9 cellular contexts compared by ENCODE assay signal in the genomic region with DNA sequence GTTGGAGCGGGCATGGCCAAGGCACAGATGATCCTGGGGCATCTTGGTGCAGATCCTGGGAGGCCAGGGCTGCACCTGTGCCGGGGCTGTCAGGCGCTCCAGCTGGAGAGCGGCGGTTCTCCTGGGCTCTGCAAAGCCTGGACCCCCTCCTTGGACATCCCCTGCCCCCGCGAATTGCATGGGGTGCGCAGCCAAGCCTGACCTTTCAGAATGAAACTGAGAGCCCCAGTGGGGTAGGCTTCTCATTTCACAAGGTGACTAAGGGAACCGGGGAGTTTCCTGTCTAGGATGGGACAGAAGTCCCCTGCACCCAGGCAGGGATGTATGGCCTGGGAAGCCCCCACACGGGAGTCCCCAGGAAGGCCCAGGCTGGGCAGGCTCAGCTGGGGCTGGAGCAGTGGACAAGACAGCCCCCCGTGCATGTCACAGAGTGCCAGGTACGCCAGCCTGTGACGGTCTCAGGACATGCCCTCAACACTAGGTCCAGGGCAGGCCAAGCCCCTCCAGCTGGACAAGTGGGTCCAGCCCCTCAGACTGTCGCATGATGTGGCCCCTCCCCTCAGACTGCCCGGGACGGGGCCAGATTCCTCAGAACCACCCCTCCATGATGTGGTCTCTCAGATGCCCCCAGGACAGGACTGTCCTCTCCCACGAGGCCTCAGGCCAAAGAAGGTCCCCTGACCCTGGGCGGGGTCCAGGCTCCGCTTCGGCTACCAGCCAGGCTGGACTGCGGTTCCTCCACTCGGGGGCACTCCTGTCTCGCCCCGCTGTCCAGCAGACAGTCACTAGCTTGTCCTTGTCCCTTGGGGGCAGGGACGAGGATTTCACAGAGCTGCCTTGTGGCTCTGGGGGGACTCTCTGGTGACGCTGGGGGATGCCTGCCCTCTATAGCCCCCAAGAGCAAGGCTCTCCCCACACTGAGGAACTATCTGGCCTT. TPM values are rescaled to one million over a fixed set of nuclear protein-coding genes. Genes with fewer than 3 reads are reported as not detected.
DNase-seq lines count a peak whose midpoint lies in the region; ATAC-seq and TF ChIP-seq lines count a peak whose summit lies in the region.
"Had no signal": no experiment of that assay in that cellular context is flagged by ENCODE, and none has a peak within 500 bp of the region (broad histone marks: within the 10 kb centered on the region; RNA-seq: fewer than 3 reads in every experiment).

No MANE protein-coding gene starts in this region.

- ATAC-seq in GM18909 (IDR thresholded peaks at IDR 0.05; ENCODE audit: poor library complexity, unreplicated experiment) = peak; percentile 39
- ATAC-seq in HG02798 (IDR thresholded peaks at IDR 0.05; ENCODE audit: poor library complexity, unreplicated experiment) = peak; percentile 35
- no peak for ATAC-seq in HG03469 (IDR thresholded peaks at IDR 0.05; ENCODE audit: unreplicated experiment)

- TF ChIP-seq CTCF in glutamatergic neuron (IDR thresholded peaks at IDR 0.05; ENCODE audit: partially characterized antibody, unreplicated experiment) = no peak

- no peak overlapping the region for H3K4me3 Mint-ChIP-seq in glutamatergic neuron (ENCODE audit: unreplicated experiment)

- H3K27ac Mint-ChIP-seq in glutamatergic neuron (ENCODE audit: unreplicated experiment) = no peak overlapping the region

- H3K36me3 Mint-ChIP-seq in glutamatergic neuron (ENCODE audit: unreplicated experiment) = no peaks in the 10 kb centered on the region

- DNase-seq in activated CD4-positive, alpha-beta T cell treated with anti-CD3 and anti-CD28 coated beads, Interleukin-2, amount 50 U/mL, for 48 hours = peak; percentile 66 to 74
- peak; percentile 48 to 62 for DNase-seq in stimulated activated CD4-positive, alpha-beta T cell treated with anti-CD3 and anti-CD28 coated beads, Interleukin-2, amount 100 ng/mL, for 24 hours
- no peak for DNase-seq in UCSD-AML1 (lab: John Stamatoyannopoulos, UW; ENCODE audit: unreplicated experiment)
- DNase-seq in HUDEP-2 (lab: John Stamatoyannopoulos, UW; ENCODE audit: unreplicated experiment in 76 of 76) = no peak
- DNase-seq in glutamatergic neuron = no peak

- H3K4me1 Mint-ChIP-seq in glutamatergic neuron (ENCODE audit: low read depth, unreplicated experiment) = peaks cover 3% of the 10 kb centered on the region

- peaks cover 3% of the 10 kb centered on the region for H3K27me3 Mint-ChIP-seq in glutamatergic neuron (ENCODE audit: unreplicated experiment)

- peaks cover 7% of the 10 kb centered on the region for H3K9me3 Mint-ChIP-seq in glutamatergic neuron (ENCODE audit: unreplicated experiment)

RNA-seq across cellular contexts. Expression of a gene that starts 2.3 kb away (rescaled TPM):
- total RNA-seq in glutamatergic neuron (ENCODE audit: unreplicated experiment) = 2.5 TPM
- total RNA-seq: lung microvascular endothelial cell had no signal

RNA-seq across cellular contexts. Expression of a gene that starts 16.4 kb away (rescaled TPM):
- not detected for total RNA-seq in glutamatergic neuron (ENCODE audit: unreplicated experiment)
- total RNA-seq: lung microvascular endothelial cell had no signal

RNA-seq across cellular contexts. Expression of a gene that starts 20.4 kb away (rescaled TPM):
- not detected for total RNA-seq in glutamatergic neuron (ENCODE audit: unreplicated experiment)
- total RNA-seq: lung microvascular endothelial cell had no signal

RNA-seq across cellular contexts. Expression of a gene that starts 36.5 kb away (rescaled TPM):
- total RNA-seq in glutamatergic neuron (ENCODE audit: unreplicated experiment) = not detected
- total RNA-seq: lung microvascular endothelial cell had no signal

Comparison
In these comparisons a context has a peak if more than half of its experiments do, and no peak if none do; other contexts are left out.
1. DNase-seq: peak in activated CD4-positive, alpha-beta T cell treated with anti-CD3 and anti-CD28 coated beads, Interleukin-2, amount 50 U/mL, for 48 hours (2 of 2) and stimulated activated CD4-positive, alpha-beta T cell treated with anti-CD3 and anti-CD28 coated beads, Interleukin-2, amount 100 ng/mL, for 24 hours (2 of 2); none in UCSD-AML1 (single experiment), HUDEP-2 (0 of 76) and glutamatergic neuron (single experiment).